2 cellular contexts compared by ENCODE assay signal in the genomic region with DNA sequence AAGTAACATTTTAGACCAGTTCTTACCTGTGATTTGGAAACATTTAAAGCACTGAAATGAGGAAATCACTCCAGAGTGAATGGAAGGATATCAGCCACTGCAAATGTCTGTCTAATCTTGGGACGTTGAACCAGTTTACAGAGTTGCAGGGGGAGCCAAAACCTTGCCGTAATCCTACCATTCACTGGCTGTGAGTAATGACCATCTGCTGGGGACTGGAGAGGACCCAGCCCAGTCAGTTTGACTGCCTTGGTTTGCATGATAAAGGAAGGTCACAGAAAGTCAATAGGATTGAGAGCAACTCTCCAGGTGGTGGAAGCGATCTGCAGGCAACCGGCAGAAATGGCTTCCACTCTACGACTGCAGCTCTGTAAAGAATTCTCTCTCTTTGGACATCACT.
TF ChIP-seq lines count a peak whose summit lies in the region.

No MANE protein-coding gene starts in this region.

TF ChIP-seq in K562, 482 proteins besides CTCF, POLR2A, EP300 and RAD21 (continued from another document and continues in another):
- TF ChIP-seq BMI1 (IDR thresholded peaks at IDR 0.05; ENCODE audit: low read length), result no peak
- no peak for TF ChIP-seq RBM15 (IDR thresholded peaks at IDR 0.05; ENCODE audit: insufficient read depth, low read length)
- no peak for TF ChIP-seq XRCC4 (IDR thresholded peaks at IDR 0.05; ENCODE audit: extremely low read depth, insufficient read depth, insufficient read length)
- peak; percentile 95 for TF ChIP-seq NCOR1 (IDR thresholded peaks at IDR 0.05)
- peak; percentile 96 for TF ChIP-seq STAT5A (IDR thresholded peaks at IDR 0.05; ENCODE audit: borderline replicate concordance, low read length)
- TF ChIP-seq ZNF140 (CRISPR knock-in tag; IDR thresholded peaks at IDR 0.05), result no peak
- no peak for TF ChIP-seq BRD4 (IDR thresholded peaks at IDR 0.05)
- TF ChIP-seq MBD2 (IDR thresholded peaks at IDR 0.05; ENCODE audit: borderline replicate concordance, low read depth), result peak; percentile 61; the same call in 1 of the 2 replicates
- TF ChIP-seq, protein P1, sequence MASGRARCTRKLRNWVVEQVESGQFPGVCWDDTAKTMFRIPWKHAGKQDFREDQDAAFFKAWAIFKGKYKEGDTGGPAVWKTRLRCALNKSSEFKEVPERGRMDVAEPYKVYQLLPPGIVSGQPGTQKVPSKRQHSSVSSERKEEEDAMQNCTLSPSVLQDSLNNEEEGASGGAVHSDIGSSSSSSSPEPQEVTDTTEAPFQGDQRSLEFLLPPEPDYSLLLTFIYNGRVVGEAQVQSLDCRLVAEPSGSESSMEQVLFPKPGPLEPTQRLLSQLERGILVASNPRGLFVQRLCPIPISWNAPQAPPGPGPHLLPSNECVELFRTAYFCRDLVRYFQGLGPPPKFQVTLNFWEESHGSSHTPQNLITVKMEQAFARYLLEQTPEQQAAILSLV (tag; IDR thresholded peaks at IDR 0.05), result no peak
- TF ChIP-seq, protein P2, sequence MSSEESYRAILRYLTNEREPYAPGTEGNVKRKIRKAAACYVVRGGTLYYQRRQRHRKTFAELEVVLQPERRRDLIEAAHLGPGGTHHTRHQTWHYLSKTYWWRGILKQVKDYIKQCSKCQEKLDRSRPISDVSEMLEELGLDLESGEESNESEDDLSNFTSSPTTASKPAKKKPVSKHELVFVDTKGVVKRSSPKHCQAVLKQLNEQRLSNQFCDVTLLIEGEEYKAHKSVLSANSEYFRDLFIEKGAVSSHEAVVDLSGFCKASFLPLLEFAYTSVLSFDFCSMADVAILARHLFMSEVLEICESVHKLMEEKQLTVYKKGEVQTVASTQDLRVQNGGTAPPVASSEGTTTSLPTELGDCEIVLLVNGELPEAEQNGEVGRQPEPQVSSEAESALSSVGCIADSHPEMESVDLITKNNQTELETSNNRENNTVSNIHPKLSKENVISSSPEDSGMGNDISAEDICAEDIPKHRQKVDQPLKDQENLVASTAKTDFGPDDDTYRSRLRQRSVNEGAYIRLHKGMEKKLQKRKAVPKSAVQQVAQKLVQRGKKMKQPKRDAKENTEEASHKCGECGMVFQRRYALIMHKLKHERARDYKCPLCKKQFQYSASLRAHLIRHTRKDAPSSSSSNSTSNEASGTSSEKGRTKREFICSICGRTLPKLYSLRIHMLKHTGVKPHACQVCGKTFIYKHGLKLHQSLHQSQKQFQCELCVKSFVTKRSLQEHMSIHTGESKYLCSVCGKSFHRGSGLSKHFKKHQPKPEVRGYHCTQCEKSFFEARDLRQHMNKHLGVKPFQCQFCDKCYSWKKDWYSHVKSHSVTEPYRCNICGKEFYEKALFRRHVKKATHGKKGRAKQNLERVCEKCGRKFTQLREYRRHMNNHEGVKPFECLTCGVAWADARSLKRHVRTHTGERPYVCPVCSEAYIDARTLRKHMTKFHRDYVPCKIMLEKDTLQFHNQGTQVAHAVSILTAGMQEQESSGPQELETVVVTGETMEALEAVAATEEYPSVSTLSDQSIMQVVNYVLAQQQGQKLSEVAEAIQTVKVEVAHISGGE (CRISPR knock-in tag; IDR thresholded peaks at IDR 0.05), result peak in 1 of 3 experiments; percentile 71; a peak in 2 of 6 replicates
- TF ChIP-seq POLR3G (IDR thresholded peaks at IDR 0.05; ENCODE audit: extremely low read depth, insufficient read length, insufficient replicate concordance), result no peak
- TF ChIP-seq, protein P3, sequence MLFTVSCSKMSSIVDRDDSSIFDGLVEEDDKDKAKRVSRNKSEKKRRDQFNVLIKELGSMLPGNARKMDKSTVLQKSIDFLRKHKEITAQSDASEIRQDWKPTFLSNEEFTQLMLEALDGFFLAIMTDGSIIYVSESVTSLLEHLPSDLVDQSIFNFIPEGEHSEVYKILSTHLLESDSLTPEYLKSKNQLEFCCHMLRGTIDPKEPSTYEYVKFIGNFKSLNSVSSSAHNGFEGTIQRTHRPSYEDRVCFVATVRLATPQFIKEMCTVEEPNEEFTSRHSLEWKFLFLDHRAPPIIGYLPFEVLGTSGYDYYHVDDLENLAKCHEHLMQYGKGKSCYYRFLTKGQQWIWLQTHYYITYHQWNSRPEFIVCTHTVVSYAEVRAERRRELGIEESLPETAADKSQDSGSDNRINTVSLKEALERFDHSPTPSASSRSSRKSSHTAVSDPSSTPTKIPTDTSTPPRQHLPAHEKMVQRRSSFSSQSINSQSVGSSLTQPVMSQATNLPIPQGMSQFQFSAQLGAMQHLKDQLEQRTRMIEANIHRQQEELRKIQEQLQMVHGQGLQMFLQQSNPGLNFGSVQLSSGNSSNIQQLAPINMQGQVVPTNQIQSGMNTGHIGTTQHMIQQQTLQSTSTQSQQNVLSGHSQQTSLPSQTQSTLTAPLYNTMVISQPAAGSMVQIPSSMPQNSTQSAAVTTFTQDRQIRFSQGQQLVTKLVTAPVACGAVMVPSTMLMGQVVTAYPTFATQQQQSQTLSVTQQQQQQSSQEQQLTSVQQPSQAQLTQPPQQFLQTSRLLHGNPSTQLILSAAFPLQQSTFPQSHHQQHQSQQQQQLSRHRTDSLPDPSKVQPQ (CRISPR knock-in tag; IDR thresholded peaks at IDR 0.05; ENCODE audit: borderline replicate concordance), result no peak
- no peak for TF ChIP-seq GATAD2B (IDR thresholded peaks at IDR 0.05; ENCODE audit: borderline replicate concordance)
- TF ChIP-seq, protein P4, sequence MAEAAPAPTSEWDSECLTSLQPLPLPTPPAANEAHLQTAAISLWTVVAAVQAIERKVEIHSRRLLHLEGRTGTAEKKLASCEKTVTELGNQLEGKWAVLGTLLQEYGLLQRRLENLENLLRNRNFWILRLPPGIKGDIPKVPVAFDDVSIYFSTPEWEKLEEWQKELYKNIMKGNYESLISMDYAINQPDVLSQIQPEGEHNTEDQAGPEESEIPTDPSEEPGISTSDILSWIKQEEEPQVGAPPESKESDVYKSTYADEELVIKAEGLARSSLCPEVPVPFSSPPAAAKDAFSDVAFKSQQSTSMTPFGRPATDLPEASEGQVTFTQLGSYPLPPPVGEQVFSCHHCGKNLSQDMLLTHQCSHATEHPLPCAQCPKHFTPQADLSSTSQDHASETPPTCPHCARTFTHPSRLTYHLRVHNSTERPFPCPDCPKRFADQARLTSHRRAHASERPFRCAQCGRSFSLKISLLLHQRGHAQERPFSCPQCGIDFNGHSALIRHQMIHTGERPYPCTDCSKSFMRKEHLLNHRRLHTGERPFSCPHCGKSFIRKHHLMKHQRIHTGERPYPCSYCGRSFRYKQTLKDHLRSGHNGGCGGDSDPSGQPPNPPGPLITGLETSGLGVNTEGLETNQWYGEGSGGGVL (CRISPR knock-in tag; IDR thresholded peaks at IDR 0.05), result no peak
- no peak for TF ChIP-seq SIN3B (IDR thresholded peaks at IDR 0.05; ENCODE audit: low read depth)
- no peak for TF ChIP-seq TAF15 (IDR thresholded peaks at IDR 0.05; ENCODE audit: low read depth, low read length)
- TF ChIP-seq ZC3H11A (IDR thresholded peaks at IDR 0.05; ENCODE audit: low read depth, low read length), result no peak
- TF ChIP-seq SMARCC2 (IDR thresholded peaks at IDR 0.05; ENCODE audit: low read depth), result peak; percentile 78; the same call in 1 of the 2 replicates
- peak; percentile 98 for TF ChIP-seq TAL1 (IDR thresholded peaks at IDR 0.05)

TF ChIP-seq in liver, 16 proteins besides CTCF, POLR2A, EP300 and RAD21 (continued from another document):
- TF ChIP-seq, protein P5, sequence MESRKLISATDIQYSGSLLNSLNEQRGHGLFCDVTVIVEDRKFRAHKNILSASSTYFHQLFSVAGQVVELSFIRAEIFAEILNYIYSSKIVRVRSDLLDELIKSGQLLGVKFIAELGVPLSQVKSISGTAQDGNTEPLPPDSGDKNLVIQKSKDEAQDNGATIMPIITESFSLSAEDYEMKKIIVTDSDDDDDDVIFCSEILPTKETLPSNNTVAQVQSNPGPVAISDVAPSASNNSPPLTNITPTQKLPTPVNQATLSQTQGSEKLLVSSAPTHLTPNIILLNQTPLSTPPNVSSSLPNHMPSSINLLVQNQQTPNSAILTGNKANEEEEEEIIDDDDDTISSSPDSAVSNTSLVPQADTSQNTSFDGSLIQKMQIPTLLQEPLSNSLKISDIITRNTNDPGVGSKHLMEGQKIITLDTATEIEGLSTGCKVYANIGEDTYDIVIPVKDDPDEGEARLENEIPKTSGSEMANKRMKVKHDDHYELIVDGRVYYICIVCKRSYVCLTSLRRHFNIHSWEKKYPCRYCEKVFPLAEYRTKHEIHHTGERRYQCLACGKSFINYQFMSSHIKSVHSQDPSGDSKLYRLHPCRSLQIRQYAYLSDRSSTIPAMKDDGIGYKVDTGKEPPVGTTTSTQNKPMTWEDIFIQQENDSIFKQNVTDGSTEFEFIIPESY (IDR thresholded peaks at IDR 0.05), result peak; percentile 47
- TF ChIP-seq GABPA (IDR thresholded peaks at IDR 0.05 in 1 of 2, conservative IDR thresholded peaks at IDR 0.05 in 1 of 2), result no peak
- TF ChIP-seq, protein P6, sequence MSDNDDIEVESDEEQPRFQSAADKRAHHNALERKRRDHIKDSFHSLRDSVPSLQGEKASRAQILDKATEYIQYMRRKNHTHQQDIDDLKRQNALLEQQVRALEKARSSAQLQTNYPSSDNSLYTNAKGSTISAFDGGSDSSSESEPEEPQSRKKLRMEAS (IDR thresholded peaks at IDR 0.05), result peak; percentile 58
- peak; percentile 78 for TF ChIP-seq YY1 (IDR thresholded peaks at IDR 0.05)
- TF ChIP-seq HNF4A (conservative IDR thresholded peaks at IDR 0.05), result peak; percentile 57 to 76
- TF ChIP-seq, protein P7, sequence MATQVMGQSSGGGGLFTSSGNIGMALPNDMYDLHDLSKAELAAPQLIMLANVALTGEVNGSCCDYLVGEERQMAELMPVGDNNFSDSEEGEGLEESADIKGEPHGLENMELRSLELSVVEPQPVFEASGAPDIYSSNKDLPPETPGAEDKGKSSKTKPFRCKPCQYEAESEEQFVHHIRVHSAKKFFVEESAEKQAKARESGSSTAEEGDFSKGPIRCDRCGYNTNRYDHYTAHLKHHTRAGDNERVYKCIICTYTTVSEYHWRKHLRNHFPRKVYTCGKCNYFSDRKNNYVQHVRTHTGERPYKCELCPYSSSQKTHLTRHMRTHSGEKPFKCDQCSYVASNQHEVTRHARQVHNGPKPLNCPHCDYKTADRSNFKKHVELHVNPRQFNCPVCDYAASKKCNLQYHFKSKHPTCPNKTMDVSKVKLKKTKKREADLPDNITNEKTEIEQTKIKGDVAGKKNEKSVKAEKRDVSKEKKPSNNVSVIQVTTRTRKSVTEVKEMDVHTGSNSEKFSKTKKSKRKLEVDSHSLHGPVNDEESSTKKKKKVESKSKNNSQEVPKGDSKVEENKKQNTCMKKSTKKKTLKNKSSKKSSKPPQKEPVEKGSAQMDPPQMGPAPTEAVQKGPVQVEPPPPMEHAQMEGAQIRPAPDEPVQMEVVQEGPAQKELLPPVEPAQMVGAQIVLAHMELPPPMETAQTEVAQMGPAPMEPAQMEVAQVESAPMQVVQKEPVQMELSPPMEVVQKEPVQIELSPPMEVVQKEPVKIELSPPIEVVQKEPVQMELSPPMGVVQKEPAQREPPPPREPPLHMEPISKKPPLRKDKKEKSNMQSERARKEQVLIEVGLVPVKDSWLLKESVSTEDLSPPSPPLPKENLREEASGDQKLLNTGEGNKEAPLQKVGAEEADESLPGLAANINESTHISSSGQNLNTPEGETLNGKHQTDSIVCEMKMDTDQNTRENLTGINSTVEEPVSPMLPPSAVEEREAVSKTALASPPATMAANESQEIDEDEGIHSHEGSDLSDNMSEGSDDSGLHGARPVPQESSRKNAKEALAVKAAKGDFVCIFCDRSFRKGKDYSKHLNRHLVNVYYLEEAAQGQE (IDR thresholded peaks at IDR 0.05), result peak; percentile 27
- TF ChIP-seq RXRA (IDR thresholded peaks at IDR 0.05), result peak; percentile 79 to 88
- peak; percentile 69 for TF ChIP-seq SP1 (IDR thresholded peaks at IDR 0.05)
- TF ChIP-seq, protein P8, sequence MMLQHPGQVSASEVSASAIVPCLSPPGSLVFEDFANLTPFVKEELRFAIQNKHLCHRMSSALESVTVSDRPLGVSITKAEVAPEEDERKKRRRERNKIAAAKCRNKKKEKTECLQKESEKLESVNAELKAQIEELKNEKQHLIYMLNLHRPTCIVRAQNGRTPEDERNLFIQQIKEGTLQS (IDR thresholded peaks at IDR 0.05), result peak; percentile 60
- TF ChIP-seq FOXA1 (IDR thresholded peaks at IDR 0.05), result no peak
- TF ChIP-seq NR2F2 (IDR thresholded peaks at IDR 0.05), result no peak
